Comparison of ENCODE assay signal across 27 cellular contexts in the genomic region with DNA sequence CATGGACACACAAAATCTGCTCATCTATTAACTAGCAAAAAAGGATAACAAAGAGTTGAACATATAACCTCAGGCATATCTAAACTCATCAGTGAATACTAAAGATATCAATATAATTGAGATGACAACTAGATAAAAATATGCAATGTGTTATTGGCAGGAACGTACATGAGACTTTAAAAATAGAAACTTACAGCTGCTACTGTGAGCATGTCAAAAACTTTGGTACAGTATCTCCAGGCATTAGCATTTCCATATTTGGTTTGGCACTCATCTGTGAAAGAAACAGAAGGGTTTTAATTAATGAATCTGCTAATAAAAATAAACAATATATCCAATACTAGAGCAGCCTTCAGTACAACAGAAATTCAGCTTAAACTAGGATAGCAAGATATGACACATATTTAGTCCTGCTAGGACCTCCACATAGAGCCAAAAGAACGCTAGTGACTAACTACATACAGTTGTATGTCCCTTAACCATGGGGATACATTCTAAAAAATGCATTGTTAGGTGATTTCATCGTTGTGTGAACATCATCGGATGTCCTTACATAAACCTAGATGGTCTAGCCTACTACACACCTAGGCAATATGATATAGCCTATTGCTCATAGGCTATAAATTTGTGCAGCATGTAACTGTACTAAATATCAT.
"Had no signal": no experiment of that assay in that cellular context is flagged by ENCODE, and none has a peak within 500 bp of the region (broad histone marks: within the 10 kb centered on the region; RNA-seq: fewer than 3 reads in every experiment).

No MANE protein-coding gene starts in this region.

- H3K4me3 Mint-ChIP-seq: activated CD8-positive, alpha-beta memory T cell treated with anti-CD3 and anti-CD28 coated beads, Interleukin-2, amount 10 ng/mL, durations not matched to agents 7 days and 5 days; activated naive CD8-positive, alpha-beta T cell treated with anti-CD3 and anti-CD28 coated beads, Interleukin-2, amount 50 U/mL, for 24 hours; activated T-cell treated with anti-CD3 and anti-CD28 coated beads, Interleukin-2, amount 50 U/mL, for 24 hours; activated T-helper 1 cell treated with anti-CD3 and anti-CD28 coated beads, Interleukin-12 subunit alpha, Interleukin-12 subunit beta, Interleukin-2, Interleukin-4 antibody, amounts not matched to agents 30 ng/mL and 10 ng/mL and 1 ng/mL, durations not matched to agents 14 hours and 24 hours and 36 hours; T-helper 17 cell; WTC11 had no signal

- H3K9me3 Mint-ChIP-seq: activated naive CD4-positive, alpha-beta T cell treated with anti-CD3 and anti-CD28 coated beads, Interleukin-2, amount 50 U/mL, for 72 hours; activated naive CD8-positive, alpha-beta T cell treated with anti-CD3 and anti-CD28 coated beads, Interleukin-2, amount 50 U/mL, for 24 hours; activated T-cell treated with anti-CD3 and anti-CD28 coated beads, Interleukin-2, amount 50 U/mL, for 24 hours; activated T-helper 1 cell treated with anti-CD3 and anti-CD28 coated beads, Interleukin-12 subunit alpha, Interleukin-12 subunit beta, Interleukin-2, Interleukin-4 antibody, amounts not matched to agents 30 ng/mL and 10 ng/mL and 1 ng/mL, durations not matched to agents 14 hours and 24 hours and 36 hours; brain; WTC11 had no signal

- H3K4me3 ChIP-seq: ascending aorta, MG63, Peyer's patch had no signal

- H3K27ac Mint-ChIP-seq: activated CD8-positive, alpha-beta memory T cell treated with anti-CD3 and anti-CD28 coated beads, Interleukin-2, amount 10 ng/mL, durations not matched to agents 7 days and 5 days; activated naive CD4-positive, alpha-beta T cell treated with anti-CD3 and anti-CD28 coated beads, Interleukin-2, amount 50 U/mL, for 72 hours; activated naive CD8-positive, alpha-beta T cell treated with anti-CD3 and anti-CD28 coated beads, Interleukin-2, amount 50 U/mL, for 24 hours; activated T-cell treated with anti-CD3 and anti-CD28 coated beads, Interleukin-2, amount 50 U/mL, for 24 hours; activated T-helper 1 cell treated with anti-CD3 and anti-CD28 coated beads, Interleukin-12 subunit alpha, Interleukin-12 subunit beta, Interleukin-2, Interleukin-4 antibody, amounts not matched to agents 30 ng/mL and 10 ng/mL and 1 ng/mL, durations not matched to agents 14 hours and 24 hours and 36 hours; T-helper 17 cell; WTC11 had no signal

- H3K27me3 ChIP-seq: ascending aorta, MG63, Peyer's patch had no signal

- ATAC-seq: activated CD8-positive, alpha-beta memory T cell treated with anti-CD3 and anti-CD28 coated beads, Interleukin-2, amount 10 ng/mL, durations not matched to agents 7 days and 5 days; activated naive CD4-positive, alpha-beta T cell treated with anti-CD3 and anti-CD28 coated beads, Interleukin-2, amount 50 U/mL, for 72 hours; activated naive CD8-positive, alpha-beta T cell treated with anti-CD3 and anti-CD28 coated beads, Interleukin-2, amount 50 U/mL, for 24 hours; T-helper 17 cell; WTC11 had no signal

- H3K4me1 Mint-ChIP-seq: activated naive CD8-positive, alpha-beta T cell treated with anti-CD3 and anti-CD28 coated beads, Interleukin-2, amount 50 U/mL, for 24 hours; brain had no signal

- H3K4me1 ChIP-seq: ascending aorta, Peyer's patch had no signal

- H3K9me3 ChIP-seq: ascending aorta, MG63, Peyer's patch had no signal

- DNase-seq: activated CD4-positive, alpha-beta T cell treated with anti-CD3 and anti-CD28 coated beads for 48 hours; activated CD4-positive, alpha-beta T cell treated with anti-CD3 and anti-CD28 coated beads, Interleukin-2, amount 50 U/mL, for 48 hours; activated CD4-positive, CD25-positive, alpha-beta regulatory T cell treated with anti-CD3 and anti-CD28 coated beads, Interleukin-2, amount 50 U/mL, for 72 hours; activated CD8-positive, alpha-beta memory T cell treated with anti-CD3 and anti-CD28 coated beads, Interleukin-2, amount 10 ng/mL, durations not matched to agents 7 days and 5 days; activated effector memory CD4-positive, alpha-beta T cell treated with Interleukin-2 at 50 U/mL for 16 hours; activated naive CD4-positive, alpha-beta T cell treated with Interleukin-2 at 50 U/mL for 16 hours; activated naive CD8-positive, alpha-beta T cell treated with anti-CD3 and anti-CD28 coated beads, Interleukin-2, amount 50 U/mL, for 24 hours; activated T-cell treated with anti-CD3 and anti-CD28 coated beads, Interleukin-2, amount 50 U/mL, for 24 hours; amniotic stem cell; MG63; MV-4-11; NCI-H1105; NCI-H1436; NCI-H187; NCI-H2081; NCI-H446; NCI-H524; Peyer's patch; SIG-M5; T-helper 17 cell; T-helper 9 cell had no signal

- H3K27me3 Mint-ChIP-seq: activated CD8-positive, alpha-beta memory T cell treated with anti-CD3 and anti-CD28 coated beads, Interleukin-2, amount 10 ng/mL, durations not matched to agents 7 days and 5 days; activated naive CD8-positive, alpha-beta T cell treated with anti-CD3 and anti-CD28 coated beads, Interleukin-2, amount 50 U/mL, for 24 hours; activated T-cell treated with anti-CD3 and anti-CD28 coated beads, Interleukin-2, amount 50 U/mL, for 24 hours; brain; T-helper 17 cell had no signal

- H3K27ac ChIP-seq: ascending aorta, Peyer's patch, RWPE1 had no signal
